ENCODE assay signal across 12 cellular contexts in the genomic region with DNA sequence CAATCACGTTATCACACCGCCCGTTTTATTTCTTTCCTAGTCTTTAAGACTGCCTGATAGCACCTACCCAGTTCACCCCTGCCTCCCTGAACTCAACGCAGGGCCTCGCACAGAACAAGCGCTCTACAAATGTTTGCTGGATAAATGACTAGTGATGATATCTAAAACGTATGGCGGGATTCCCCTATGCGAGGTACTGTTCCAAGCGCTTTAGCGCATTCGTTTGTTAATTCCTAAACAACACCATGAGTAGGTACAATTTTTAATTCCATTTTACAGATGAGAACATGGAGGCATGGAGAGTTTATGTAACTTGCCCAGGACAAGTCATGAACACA. TPM values are rescaled to one million over a fixed set of nuclear protein-coding genes. Genes with fewer than 3 reads are reported as not detected.
DNase-seq lines count a peak whose midpoint lies in the region; ATAC-seq and TF ChIP-seq lines count a peak whose summit lies in the region.
"Had no signal": no experiment of that assay in that cellular context is flagged by ENCODE, and none has a peak within 500 bp of the region (broad histone marks: within the 10 kb centered on the region; RNA-seq: fewer than 3 reads in every experiment).

No MANE protein-coding gene starts in this region.

- H3K9me3 ChIP-seq in Caco-2 = no peaks in the 10 kb centered on the region
- no peaks in the 10 kb centered on the region for H3K9me3 ChIP-seq in naive thymus-derived CD4-positive, alpha-beta T cell (ENCODE audit: control insufficient read depth in 2 of 3, low read length in 3 of 3)
- no peaks in the 10 kb centered on the region for H3K9me3 ChIP-seq in OCI-LY7 (ENCODE audit: low read length)
- H3K9me3 ChIP-seq: right atrium auricular region, SJCRH30 had no signal

- DNase-seq in CD14-positive monocyte (ENCODE audit: low spot score) (no peak), Caco-2 (no peak), head of caudate nucleus (no peak), DMS79 treated with DMSO at 0.1 percent for 48 hours (lab: John Stamatoyannopoulos, UW) (no peak), OCI-LY7 (ENCODE audit: low spot score) (no peak)
- DNase-seq in naive thymus-derived CD4-positive, alpha-beta T cell = no peak
- DNase-seq: hypothalamus, NCI-H187 treated with DMSO at 0.1 percent for 48 hours, SJCRH30 had no signal

- TF ChIP-seq CTCF in CD14-positive monocyte (IDR thresholded peaks at IDR 0.05) = no peak
- no peak for TF ChIP-seq CTCF in Caco-2 (IDR thresholded peaks at IDR 0.05; ENCODE audit: insufficient read depth in 1 of 2, low read depth in 1 of 2, low read length in 1 of 2, severe bottlenecking in 1 of 2, unreplicated experiment in 1 of 2)
- TF ChIP-seq CTCF in brain (conservative IDR thresholded peaks at IDR 0.05) = no peak
- TF ChIP-seq CTCF in OCI-LY7 (conservative IDR thresholded peaks at IDR 0.05; ENCODE audit: low read length) = no peak

- no peak overlapping the region for H3K27ac ChIP-seq in naive thymus-derived CD4-positive, alpha-beta T cell (ENCODE audit: low read depth, low read length)
- no peak overlapping the region for H3K27ac ChIP-seq in OCI-LY7 (ENCODE audit: low read depth, low read length, poor library complexity, severe bottlenecking)
- H3K27ac ChIP-seq: right atrium auricular region, SJCRH30 had no signal

- H3K27me3 ChIP-seq in Caco-2 (replicated peaks; ENCODE audit: control insufficient read depth, insufficient read depth, low read length) = peaks cover 1% of the 10 kb centered on the region
- peaks cover 12 to 15% of the 10 kb centered on the region in 2 donors for H3K27me3 ChIP-seq in naive thymus-derived CD4-positive, alpha-beta T cell (ENCODE audit: control insufficient read depth in 2 of 2, insufficient read depth in 2 of 2, low read length in 2 of 2)
- H3K27me3 ChIP-seq: SJCRH30 had no signal

- H3K9me3 Mint-ChIP-seq in CD14-positive monocyte = peaks cover 2 to 38% (median 13%) of the 10 kb centered on the region in 7 donors
- no peaks in the 10 kb centered on the region for H3K9me3 Mint-ChIP-seq in Caco-2 (ENCODE audit: unreplicated experiment)
- peaks cover 0 to 6% (median 3%) of the 10 kb centered on the region in 5 experiments for H3K9me3 Mint-ChIP-seq in brain
- peaks cover 0 to 12% (median 0%) of the 10 kb centered on the region in 11 donors for H3K9me3 Mint-ChIP-seq in naive thymus-derived CD4-positive, alpha-beta T cell

- BruUV-seq in Caco-2 (replicated peaks; lab: Mats Ljungman, UMichigan) (no TSS peak), OCI-LY7 (replicated peaks; lab: Mats Ljungman, UMichigan) (no TSS peak)

- H4K20me1 ChIP-seq in OCI-LY7 (ENCODE audit: insufficient read depth, low read length) = no peaks in the 10 kb centered on the region

- POLR2A ChIA-PET in Caco-2 (lab: Charles Lee) (no interaction called here), OCI-LY7 (lab: Charles Lee) (no interaction called here)
- POLR2A ChIA-PET in naive thymus-derived CD4-positive, alpha-beta T cell (lab: Charles Lee) = no interaction called here

- H3K27ac Mint-ChIP-seq in CD14-positive monocyte (no peak overlapping the region), Caco-2 (ENCODE audit: unreplicated experiment) (no peak overlapping the region), brain (no peak overlapping the region)
- no peak overlapping the region for H3K27ac Mint-ChIP-seq in naive thymus-derived CD4-positive, alpha-beta T cell

- H3K4me3 Mint-ChIP-seq in CD14-positive monocyte (peak overlapping the region; percentile 60 to 92), Caco-2 (ENCODE audit: unreplicated experiment) (peak overlapping the region; percentile 33), brain (peak overlapping the region; percentile 44 to 74 (median 69))
- H3K4me3 Mint-ChIP-seq in naive thymus-derived CD4-positive, alpha-beta T cell = peak overlapping the region in 9 of 10 donors; percentile 15 to 66 (median 57)

- intact Hi-C loops in CD14-positive monocyte (cut with micrococcal nuclease) (no loop called here), Caco-2 (cut with micrococcal nuclease; ENCODE audit: unreplicated experiment) (no loop called here), head of caudate nucleus (cut with DNase I) (no loop called here), OCI-LY7 (cut with micrococcal nuclease; ENCODE audit: unreplicated experiment) (no loop called here)
- intact Hi-C loops in naive thymus-derived CD4-positive, alpha-beta T cell (cut with micrococcal nuclease) = no loop called here

- peaks cover 83 to 96% (median 93%) of the 10 kb centered on the region in 3 donors for H3K27me3 Mint-ChIP-seq in CD14-positive monocyte (ENCODE audit: low read depth in 3 of 3)
- H3K27me3 Mint-ChIP-seq in Caco-2 (ENCODE audit: insufficient read depth, unreplicated experiment) = peaks cover 28% of the 10 kb centered on the region
- peaks cover 97% of the 10 kb centered on the region for H3K27me3 Mint-ChIP-seq in brain
- H3K27me3 Mint-ChIP-seq in naive thymus-derived CD4-positive, alpha-beta T cell = peaks cover 74 to 86% (median 84%) of the 10 kb centered on the region in 5 donors

- no peak overlapping the region for H2AFZ ChIP-seq in OCI-LY7 (ENCODE audit: low read length)

- H3K4me3 ChIP-seq in Caco-2 (ENCODE audit: low read depth, low read length) = no peak overlapping the region
- no peak overlapping the region for H3K4me3 ChIP-seq in naive thymus-derived CD4-positive, alpha-beta T cell (ENCODE audit: low read length)
- H3K4me3 ChIP-seq in OCI-LY7 (ENCODE audit: low read depth, low read length, poor library complexity, severe bottlenecking) = no peak overlapping the region
- H3K4me3 ChIP-seq: SJCRH30 had no signal

- H3K36me3 ChIP-seq in Caco-2 (ENCODE audit: control insufficient read depth, insufficient read depth, low read length) = no peaks in the 10 kb centered on the region
- H3K36me3 ChIP-seq in naive thymus-derived CD4-positive, alpha-beta T cell (ENCODE audit: control insufficient read depth in 2 of 3, insufficient read depth in 3 of 3, low read length in 3 of 3) = no peaks in the 10 kb centered on the region
- H3K36me3 ChIP-seq in OCI-LY7 (ENCODE audit: insufficient read depth, low read length) = no peaks in the 10 kb centered on the region
- H3K36me3 ChIP-seq: right atrium auricular region, SJCRH30 had no signal

- CTCF ChIA-PET in Caco-2 (lab: Charles Lee) (no interaction called here), OCI-LY7 (lab: Charles Lee; ENCODE audit: unreplicated experiment) (no interaction called here)
- CTCF ChIA-PET in naive thymus-derived CD4-positive, alpha-beta T cell (lab: Charles Lee) = no interaction called here

- H3K4me1 Mint-ChIP-seq in CD14-positive monocyte (peaks cover 19% of the 10 kb centered on the region), Caco-2 (ENCODE audit: low read depth, unreplicated experiment) (no peaks in the 10 kb centered on the region), brain (peaks cover 29% of the 10 kb centered on the region)
- H3K4me1 Mint-ChIP-seq in naive thymus-derived CD4-positive, alpha-beta T cell = peaks cover 0 to 29% (median 25%) of the 10 kb centered on the region in 7 donors

- no peaks in the 10 kb centered on the region for H3K9me2 ChIP-seq in OCI-LY7 (ENCODE audit: insufficient read depth, low read length)

- H3K36me3 Mint-ChIP-seq in CD14-positive monocyte (peaks cover 0 to 3% of the 10 kb centered on the region in 2 donors), Caco-2 (ENCODE audit: insufficient read depth, unreplicated experiment) (no peaks in the 10 kb centered on the region), brain (no peaks in the 10 kb centered on the region)
- peaks cover 0 to 3% (median 0%) of the 10 kb centered on the region in 5 donors for H3K36me3 Mint-ChIP-seq in naive thymus-derived CD4-positive, alpha-beta T cell

- no peaks in the 10 kb centered on the region for H3K79me2 ChIP-seq in OCI-LY7 (ENCODE audit: insufficient read depth, low read depth, low read length)

- ATAC-seq in naive thymus-derived CD4-positive, alpha-beta T cell = no peak

- no peaks in the 10 kb centered on the region for H3K4me1 ChIP-seq in Caco-2
- no peaks in the 10 kb centered on the region for H3K4me1 ChIP-seq in naive thymus-derived CD4-positive, alpha-beta T cell (ENCODE audit: control insufficient read depth in 2 of 2, insufficient read depth in 2 of 2, low read length in 2 of 2)
- H3K4me1 ChIP-seq in OCI-LY7 (ENCODE audit: insufficient read depth, low read length, poor library complexity, severe bottlenecking) = no peaks in the 10 kb centered on the region
- H3K4me1 ChIP-seq: SJCRH30 had no signal

- H3K4me2 ChIP-seq in OCI-LY7 (ENCODE audit: low read length) = no peak overlapping the region

RNA-seq across cellular contexts. Expression of a gene that starts 6.6 kb away (rescaled TPM):
- polyA plus RNA-seq in CD14-positive monocyte = not detected
- 0.14 TPM in 1 of 2 replicates, not detected in the other for total RNA-seq in Caco-2 (2022)
- 0.17 TPM for polyA plus RNA-seq in brain (ENCODE audit: insufficient read depth, low read depth, low replicate concordance)
- total RNA-seq in naive thymus-derived CD4-positive, alpha-beta T cell = under 1 TPM in 1 of 5 experiments, not detected in 4; 0.19 TPM
- not detected for polyA plus RNA-seq in naive thymus-derived CD4-positive, alpha-beta T cell
- not detected in 2 replicates for total RNA-seq in OCI-LY7 (2014; rRNA removed; shearing (Covaris generic))
- not detected in 2 replicates for total RNA-seq in OCI-LY7 (2022)
- total RNA-seq: epithelial cell of proximal tubule, right atrium auricular region had no signal
